8 cellular contexts compared by ENCODE assay signal in the genomic region with DNA sequence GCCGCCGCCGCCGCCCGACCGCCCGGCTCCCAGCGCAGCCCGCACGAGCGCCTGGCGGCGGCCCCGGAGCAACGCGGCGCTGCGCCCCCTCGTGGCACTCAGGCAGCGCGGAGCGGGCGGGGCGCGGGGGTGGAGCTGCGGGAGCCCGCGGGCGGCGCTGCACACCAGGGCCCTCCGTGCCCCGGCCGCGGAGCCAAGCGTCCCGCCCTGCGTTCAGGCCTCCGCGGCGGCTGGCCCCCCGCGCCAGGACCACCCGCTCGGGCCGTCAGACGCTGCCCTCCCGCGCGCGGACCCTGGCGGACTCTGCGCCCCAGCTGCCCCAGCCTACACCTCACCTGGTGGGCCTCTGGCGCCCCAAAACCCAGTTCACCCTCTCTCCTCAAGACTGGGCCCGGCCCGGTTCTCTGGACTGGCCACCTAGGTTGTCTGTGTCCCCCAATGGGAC. TPM values are rescaled to one million over a fixed set of nuclear protein-coding genes. Genes with fewer than 3 reads are reported as not detected.
DNase-seq lines count a peak whose midpoint lies in the region; ATAC-seq, FAIRE-seq and TF ChIP-seq lines count a peak whose summit lies in the region.

RASGEF1C (minus strand) TSS at position 75 of the 445 bp plus-strand sequence. CDS start 71,159 bp downstream, outside the sequence.

- peak in 2 of 3 experiments; percentile 70 to 94; a peak in 5 of 6 replicates for TF ChIP-seq CTCF in K562 (IDR thresholded peaks at IDR 0.05 in 2 of 3, conservative IDR thresholded peaks at IDR 0.05 in 1 of 3; ENCODE audit: insufficient read depth in 2 of 3, low read depth in 1 of 3, low read length in 3 of 3)

- POLR2A ChIA-PET in K562 (lab: Yijun Ruan, JAX) = interaction anchor here (0.8 to 1.3 kb wide), 3 partner anchors 9 to 30 kb away, joined by 3 to 5 read pairs (median 4); no protein-coding TSS in a partner anchor

- H3K36me3 ChIP-seq in K562 (ENCODE audit: control insufficient read depth, insufficient read depth, low read length) = no peaks in the 10 kb centered on the region
- no peaks in the 10 kb centered on the region for H3K36me3 ChIP-seq in iPS-15b (ENCODE audit: control insufficient read depth, insufficient read depth, low read length)

- peak within 1 kb of the TSS; percentile 35 for H3K4me3 ChIP-seq in K562
- H3K4me3 ChIP-seq in iPS-15b (ENCODE audit: low read depth, low read length) = peak within 1 kb of the TSS; percentile 49

- CTCF ChIA-PET in K562 (lab: Yijun Ruan, JAX; ENCODE audit: low intra/inter-chr PET ratio) = interaction anchor here (0.6 to 1.2 kb wide), 3 partner anchors 81 to 224 kb away, joined by 3 to 6 read pairs (median 4); no protein-coding TSS in a partner anchor

- H3K79me2 ChIP-seq in K562 (ENCODE audit: control insufficient read depth, insufficient read depth, low read length) = no peaks in the 10 kb centered on the region

- peak in 1 of 2 experiments; percentile 56; a peak in 3 of 4 replicates for TF ChIP-seq RAD21 in K562 (CRISPR knock-in tag; conservative IDR thresholded peaks at IDR 0.05 in 1 of 2, IDR thresholded peaks at IDR 0.05 in 1 of 2)

- H3K4me1 ChIP-seq in K562 (replicated peaks in 1 of 2; ENCODE audit: control insufficient read depth in 2 of 2, insufficient read depth in 2 of 2, low read length in 2 of 2) (peaks cover 8 to 41% of the 10 kb centered on the region in 2 experiments; a peak in 4 of 5 replicates), iPS-15b (ENCODE audit: control insufficient read depth, insufficient read depth, low read length) (peaks cover 3% of the 10 kb centered on the region)

- H3K9me3 ChIP-seq in K562 (replicated peaks; ENCODE audit: control insufficient read depth, insufficient read depth, low read depth, low read length) (no peaks in the 10 kb centered on the region), iPS-15b (ENCODE audit: control insufficient read depth, insufficient read depth, low read length) (no peaks in the 10 kb centered on the region)

- DNase-seq in ACHN = peak; percentile 66
- DNase-seq in GM18507 (ENCODE audit: extremely low spot score, insufficient read length, low read depth) = peak; percentile 60
- DNase-seq in HUDEP-2 (lab: John Stamatoyannopoulos, UW; ENCODE audit: unreplicated experiment in 76 of 76) = peak in 52 of 76 experiments; percentile 1 to 76 (median 47)
- peak; percentile 45 for DNase-seq in T-helper 9 cell
- DNase-seq in K562 (ENCODE audit: extremely low read depth in 1 of 4, low spot score in 3 of 4) = peak; percentile 86 to 89 (median 88)
- peak; percentile 12 for DNase-seq in smooth muscle cell of the brain vasculature (ENCODE audit: low read depth, low spot score)
- DNase-seq in DMS153 (lab: John Stamatoyannopoulos, UW) = no peak

- ATAC-seq in K562 = peak; percentile 95

- BruUV-seq in K562 (replicated peaks; lab: Mats Ljungman, UMichigan) = no TSS peak

- peaks cover 4% of the 10 kb centered on the region for H3K9me1 ChIP-seq in K562 (ENCODE audit: control insufficient read depth, insufficient read depth, low read length)

- FAIRE-seq in GM18507 (lab: Jason Lieb, UNC) (no peak), K562 (lab: Jason Lieb, UNC) (no peak)

- TF ChIP-seq EP300 in K562 (IDR thresholded peaks at IDR 0.05; ENCODE audit: low read length) = no peak

- H2AFZ ChIP-seq in K562 (ENCODE audit: low read depth, low read length) = peak within 1 kb of the TSS; percentile 80

- H3K9ac ChIP-seq in K562 (ENCODE audit: insufficient read depth in 1 of 2, low read depth in 2 of 2, low read length in 2 of 2) (peak within 1 kb of the TSS in 1 of 2 experiments; percentile 88; a peak in 3 of 4 replicates), iPS-15b (ENCODE audit: low read depth, low read length) (no peak within 1 kb of the TSS)

- WGBS in K562 (ENCODE audit: insufficient coverage, low coverage, missing lambda C conversion rate) = 4% methylated on average over 15 of the region's 55 CpGs

- in situ Hi-C loops in ACHN (cut with HindIII; ENCODE audit: low pct_ligation_motif_present, low pct_unique_long_range_greater_than_20kb, low sequenced_read_pairs) = no loop called here
- in situ Hi-C loops in K562 (cut with MboI) = loop anchor here (10.0 kb wide), 1 partner anchor 446 kb away; no protein-coding TSS in a partner anchor

- intact Hi-C loops in K562 (cut with micrococcal nuclease) = loop anchor here (10.0 kb wide), 2 partner anchors 86 to 396 kb away; partner anchors contain the start of gene MAPK9

- H3K4me2 ChIP-seq in K562 (ENCODE audit: insufficient read depth, low read length) = peak within 1 kb of the TSS; percentile 66

- no peaks in the 10 kb centered on the region for H4K20me1 ChIP-seq in K562 (replicated peaks; ENCODE audit: control insufficient read depth, insufficient read depth, low read length)

- no peak for TF ChIP-seq POLR2A in K562 (conservative IDR thresholded peaks at IDR 0.05)

- H3K27me3 ChIP-seq in K562 (ENCODE audit: control insufficient read depth in 2 of 2, insufficient read depth in 2 of 2, low read length in 2 of 2) = peaks cover 0 to 36% of the 10 kb centered on the region in 2 experiments; a peak in 3 of 5 replicates
- peaks cover 21% of the 10 kb centered on the region for H3K27me3 ChIP-seq in iPS-15b (ENCODE audit: control insufficient read depth, insufficient read depth, low read length)

- H3K27ac ChIP-seq in K562 (ENCODE audit: extremely low read depth, low read depth, low read length) = no peak within 1 kb of the TSS

TF ChIP-seq in K562, 482 proteins besides CTCF, POLR2A, EP300 and RAD21 (continues in another document):
- TF ChIP-seq ZNF583 (CRISPR knock-in tag; IDR thresholded peaks at IDR 0.05) = no peak
- TF ChIP-seq SETDB1 (IDR thresholded peaks at IDR 0.05; ENCODE audit: low read length) = no peak
- TF ChIP-seq MBD2 (IDR thresholded peaks at IDR 0.05; ENCODE audit: borderline replicate concordance, low read depth) = no peak
- peak; percentile 46 to 60; a peak in 3 of 4 replicates for TF ChIP-seq MAZ (CRISPR knock-in tag; conservative IDR thresholded peaks at IDR 0.05 in 1 of 2, IDR thresholded peaks at IDR 0.05 in 1 of 2)
- no peak for TF ChIP-seq CEBPG (CRISPR knock-in tag; IDR thresholded peaks at IDR 0.05)
- TF ChIP-seq CEBPG (tag; conservative IDR thresholded peaks at IDR 0.05 in 1 of 2, IDR thresholded peaks at IDR 0.05 in 1 of 2) = no peak
- no peak for TF ChIP-seq RFX5 (IDR thresholded peaks at IDR 0.05; ENCODE audit: low read depth, low read length)
- no peak for TF ChIP-seq ZNF436 (CRISPR knock-in tag; IDR thresholded peaks at IDR 0.05)
- TF ChIP-seq HMGN3 (IDR thresholded peaks at IDR 0.05; ENCODE audit: borderline replicate concordance, extremely low read depth, insufficient read length, low read depth, low read length) = peak; percentile 33
- no peak for TF ChIP-seq ZNF324 (CRISPR knock-in tag; IDR thresholded peaks at IDR 0.05)
- TF ChIP-seq DPF2 (IDR thresholded peaks at IDR 0.05) = no peak
- no peak for TF ChIP-seq FOSL1 (tag; conservative IDR thresholded peaks at IDR 0.05)
- TF ChIP-seq SMARCC2 (IDR thresholded peaks at IDR 0.05; ENCODE audit: low read depth) = no peak
- TF ChIP-seq RB1 (IDR thresholded peaks at IDR 0.05; ENCODE audit: low read depth) = peak; percentile 87
- TF ChIP-seq JUN (IDR thresholded peaks at IDR 0.05; ENCODE audit: borderline replicate concordance, low read depth, low read length) = no peak
- TF ChIP-seq JUN (CRISPR knock-in tag; IDR thresholded peaks at IDR 0.05; ENCODE audit: borderline replicate concordance) = no peak
- no peak for TF ChIP-seq SRSF7 (optimal IDR thresholded peaks at IDR 0.05; ENCODE audit: low read depth, low read length)
- no peak for TF ChIP-seq NCOR1 (IDR thresholded peaks at IDR 0.05)
- no peak for TF ChIP-seq KDM2B (CRISPR knock-in tag; IDR thresholded peaks at IDR 0.05)
- no peak for TF ChIP-seq ZNF551 (CRISPR knock-in tag; IDR thresholded peaks at IDR 0.05)
- peak in 1 of 3 experiments; percentile 26 for TF ChIP-seq YY1 (IDR thresholded peaks at IDR 0.05; ENCODE audit: borderline replicate concordance in 1 of 3, control insufficient read depth in 1 of 3, extremely low read depth in 1 of 3, insufficient read depth in 3 of 3, insufficient read length in 1 of 3, insufficient replicate concordance in 2 of 3, low read depth in 1 of 3, low read length in 2 of 3)
- no peak for TF ChIP-seq POLR3G (IDR thresholded peaks at IDR 0.05; ENCODE audit: extremely low read depth, insufficient read length, insufficient replicate concordance)
- TF ChIP-seq THRAP3 (IDR thresholded peaks at IDR 0.05; ENCODE audit: borderline replicate concordance) = no peak
- no peak for TF ChIP-seq SUPT5H (IDR thresholded peaks at IDR 0.05)
- no peak for TF ChIP-seq MAFK (IDR thresholded peaks at IDR 0.05; ENCODE audit: low read length)

RNA-seq across cellular contexts. Expression of gene RASGEF1C, which starts in this region (rescaled TPM):
- total RNA-seq in K562 (2011; cell fraction: chromatin; rRNA removed; ENCODE audit: low replicate concordance) = 0.18 and 0.81 TPM in 2 replicates
- total RNA-seq in K562 (2011; cell fraction: nucleolus; rRNA removed) = 0.79 and 0.83 TPM in 2 replicates
- total RNA-seq in K562 (2011; cell fraction: nucleoplasm; rRNA removed) = 0.73 TPM in 1 of 2 replicates, not detected in the other
- total RNA-seq in K562 (2014; rRNA removed) (1.1 TPM in 1 of 2 replicates, not detected in the other), K562 (2014; rRNA removed; fragmentation: Illumina TruSeq; extraction: Trizol) (not detected in 2 replicates), K562 (2015; rRNA removed; fragmentation: Illumina TruSeq; extraction: Trizol) (0.11 TPM in 1 of 2 replicates, not detected in the other), K562 (2021) (0.31 and 0.35 TPM in 2 replicates)
- polyA plus RNA-seq in K562 (2011; rRNA removed) (0.16 TPM in 1 of 2 replicates, not detected in the other), K562 (2014; fragmentation: Illumina TruSeq; extraction: Trizol) (0.04 and 0.30 TPM in 2 replicates), K562 (2014; fragmentation: Nextera tagmentation; extraction: Ambion mirVana) (not detected), K562 (2014; rRNA removed) (0.21 and 0.47 TPM in 2 replicates)
- 0.16 and 0.42 TPM in 2 replicates for polyA plus RNA-seq in K562 (2011; cell fraction: cytosol; rRNA removed)
- 0.29 and 1.0 TPM in 2 replicates for polyA plus RNA-seq in K562 (2011; cell fraction: nucleus; rRNA removed)
- polyA plus RNA-seq in K562 (2012) = 0.13 and 0.40 TPM in 2 replicates
- 0.27 TPM in 1 of 2 replicates, not detected in the other for polyA minus RNA-seq in K562 (2011; rRNA and poly(A)+ RNA removed)
- not detected in 2 replicates for polyA minus RNA-seq in K562 (2011; cell fraction: cytosol; rRNA and poly(A)+ RNA removed)
- 0.22 and 0.27 TPM in 2 replicates for polyA minus RNA-seq in K562 (2011; cell fraction: nucleus; rRNA and poly(A)+ RNA removed)
